10 cellular contexts compared by ENCODE assay signal in the genomic region with DNA sequence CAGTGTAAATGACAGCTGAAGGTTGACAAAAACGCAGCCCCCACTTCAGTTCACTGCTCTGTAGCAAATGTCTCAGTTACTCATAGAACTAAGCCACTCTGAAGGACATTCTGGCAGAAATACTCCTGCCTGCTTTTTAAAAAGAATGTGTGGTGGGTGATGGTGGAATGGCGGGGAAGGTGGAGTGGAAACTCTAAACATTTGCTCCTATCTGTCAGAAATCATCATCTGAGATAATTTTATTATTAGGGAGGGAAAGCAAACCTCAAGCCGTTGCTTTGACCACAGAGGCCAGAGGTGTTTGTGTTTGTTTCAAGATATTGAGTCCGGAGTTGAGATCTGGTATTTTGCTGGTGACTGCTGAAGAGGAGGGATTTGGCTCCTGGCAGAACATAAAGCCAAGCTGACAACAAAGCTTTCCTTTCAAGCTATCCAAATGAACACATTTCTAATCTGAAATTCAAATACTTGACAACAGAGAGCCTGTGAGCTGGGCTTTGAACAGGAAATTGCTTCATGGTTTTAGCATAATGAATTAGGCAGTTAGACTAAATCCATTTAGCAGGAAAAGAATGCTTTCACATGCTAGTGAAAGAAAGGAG.
DNase-seq lines count a peak whose midpoint lies in the region; ATAC-seq, FAIRE-seq and TF ChIP-seq lines count a peak whose summit lies in the region.
"Had no signal": no experiment of that assay in that cellular context is flagged by ENCODE, and none has a peak within 500 bp of the region (broad histone marks: within the 10 kb centered on the region; RNA-seq: fewer than 3 reads in every experiment).

No MANE protein-coding gene starts in this region.

- ATAC-seq in GM23338 (peak; percentile 8), HG02973 (IDR thresholded peaks at IDR 0.05; ENCODE audit: unreplicated experiment) (no peak)

- H3K4me1 ChIP-seq in GM23338 (ENCODE audit: insufficient read depth) (peaks cover 48% of the 10 kb centered on the region), osteoblast (ENCODE audit: insufficient read depth, low read length) (no peaks in the 10 kb centered on the region), MM.1S (ENCODE audit: low read length) (no peaks in the 10 kb centered on the region), tibial artery (no peaks in the 10 kb centered on the region)

- H3K27ac ChIP-seq in GM23338 (ENCODE audit: low read depth) (peak overlapping the region; percentile 95), osteoblast (ENCODE audit: low read depth, low read length) (no peak overlapping the region), MM.1S (ENCODE audit: low read length) (no peak overlapping the region), tibial artery (no peak overlapping the region)
- H3K27ac ChIP-seq: epithelial cell of prostate had no signal

- peaks cover 8% of the 10 kb centered on the region; the same call in 2 of the 3 replicates for H3K36me3 Mint-ChIP-seq in GM23338 (ENCODE audit: low read depth)
- H3K36me3 Mint-ChIP-seq in glutamatergic neuron (ENCODE audit: unreplicated experiment) = peaks cover 4% of the 10 kb centered on the region

- no peaks in the 10 kb centered on the region for H3K79me2 ChIP-seq in GM23338 (replicated peaks; ENCODE audit: insufficient read depth)
- H3K79me2 ChIP-seq in osteoblast (ENCODE audit: insufficient read depth, low read length) = no peaks in the 10 kb centered on the region
- H3K79me2 ChIP-seq in MM.1S (ENCODE audit: low read length) = no peaks in the 10 kb centered on the region

- H3K4me2 ChIP-seq in GM23338 (peak overlapping the region; percentile 44), osteoblast (ENCODE audit: insufficient read depth, low read length) (no peak overlapping the region), MM.1S (ENCODE audit: low read depth, low read length) (no peak overlapping the region)

- no peak overlapping the region for H2AFZ ChIP-seq in GM23338
- H2AFZ ChIP-seq in osteoblast (ENCODE audit: low read length) = peak overlapping the region; percentile 33
- H2AFZ ChIP-seq in MM.1S (ENCODE audit: low read length) = no peak overlapping the region

- peaks cover 55% of the 10 kb centered on the region for H3K4me1 Mint-ChIP-seq in GM23338
- peaks cover 32% of the 10 kb centered on the region for H3K4me1 Mint-ChIP-seq in glutamatergic neuron (ENCODE audit: low read depth, unreplicated experiment)

- intact Hi-C loops in tibial artery (cut with DNase I; ENCODE audit: low total_unique reads) = no loop called here

- H3K9ac ChIP-seq in MM.1S (ENCODE audit: low read length) = no peak overlapping the region

- H3K27ac Mint-ChIP-seq in GM23338 (peak overlapping the region; percentile 98), glutamatergic neuron (ENCODE audit: unreplicated experiment) (peak overlapping the region; percentile 73)

- H3K27me3 ChIP-seq in GM23338 (ENCODE audit: insufficient read depth) = no peaks in the 10 kb centered on the region
- H3K27me3 ChIP-seq in osteoblast (ENCODE audit: insufficient read depth, low read length) = no peaks in the 10 kb centered on the region
- no peaks in the 10 kb centered on the region for H3K27me3 ChIP-seq in MM.1S (replicated peaks; ENCODE audit: insufficient read depth, low read length)
- no peaks in the 10 kb centered on the region for H3K27me3 ChIP-seq in tibial artery

- TF ChIP-seq CTCF in GM23338 (conservative IDR thresholded peaks at IDR 0.05; ENCODE audit: low read depth in 2 of 2) (no peak), glutamatergic neuron (IDR thresholded peaks at IDR 0.05; ENCODE audit: partially characterized antibody, unreplicated experiment) (no peak), osteoblast (IDR thresholded peaks at IDR 0.05; ENCODE audit: extremely low read depth, low read depth, low read length) (no peak), MM.1S (IDR thresholded peaks at IDR 0.05; ENCODE audit: low read length) (no peak), tibial artery (IDR thresholded peaks at IDR 0.05) (no peak)

- peaks cover 16% of the 10 kb centered on the region for H3F3A ChIP-seq in GM23338 (replicated peaks; ENCODE audit: low read depth)
- no peaks in the 10 kb centered on the region for H3F3A ChIP-seq in MM.1S (ENCODE audit: insufficient read depth, low read length)

- H3K9me3 Mint-ChIP-seq in GM23338 (no peaks in the 10 kb centered on the region), glutamatergic neuron (ENCODE audit: unreplicated experiment) (peaks cover 4% of the 10 kb centered on the region)

- H3K9me3 ChIP-seq in osteoblast (ENCODE audit: low read depth, low read length) (no peaks in the 10 kb centered on the region), MM.1S (replicated peaks; ENCODE audit: insufficient read depth, low read length) (no peaks in the 10 kb centered on the region), tibial artery (no peaks in the 10 kb centered on the region)

- peaks cover 6% of the 10 kb centered on the region for H3K27me3 Mint-ChIP-seq in GM23338 (ENCODE audit: insufficient read depth, low read depth, poor library complexity)
- H3K27me3 Mint-ChIP-seq in glutamatergic neuron (ENCODE audit: unreplicated experiment) = no peaks in the 10 kb centered on the region

- peak overlapping the region; percentile 15 for H3K4me3 ChIP-seq in GM23338
- no peak overlapping the region for H3K4me3 ChIP-seq in osteoblast (ENCODE audit: insufficient read depth, low read length)
- H3K4me3 ChIP-seq in MM.1S (ENCODE audit: low read length) = no peak overlapping the region
- no peak overlapping the region for H3K4me3 ChIP-seq in tibial artery

- FAIRE-seq in RCC 7860 (lab: Jason Lieb, UNC) = peak; percentile 24
- FAIRE-seq: urothelium cell line had no signal

- peak overlapping the region; percentile 54 for H3K4me3 Mint-ChIP-seq in GM23338
- peak overlapping the region; percentile 43 for H3K4me3 Mint-ChIP-seq in glutamatergic neuron (ENCODE audit: unreplicated experiment)

- peak; percentile 21 for DNase-seq in GM23338 (ENCODE audit: low spot score)
- DNase-seq in RCC 7860 (ENCODE audit: low spot score) = no peak
- DNase-seq in glutamatergic neuron = no peak
- DNase-seq in osteoblast (ENCODE audit: insufficient read length, low spot score, missing footprints) = peak; percentile 65
- no peak for DNase-seq in MM.1S
- DNase-seq in 8988T = no peak
- no peak for DNase-seq in tibial artery

- no peaks in the 10 kb centered on the region for H4K20me1 ChIP-seq in GM23338 (replicated peaks; ENCODE audit: insufficient read depth)
- no peaks in the 10 kb centered on the region for H4K20me1 ChIP-seq in osteoblast (ENCODE audit: insufficient read depth, low read length)
- no peaks in the 10 kb centered on the region for H4K20me1 ChIP-seq in MM.1S (ENCODE audit: insufficient read depth, low read length)

- H3K36me3 ChIP-seq in GM23338 (ENCODE audit: insufficient read depth) (no peaks in the 10 kb centered on the region), osteoblast (ENCODE audit: insufficient read depth, low read length) (no peaks in the 10 kb centered on the region), MM.1S (replicated peaks; ENCODE audit: insufficient read depth, low read length) (no peaks in the 10 kb centered on the region), tibial artery (no peaks in the 10 kb centered on the region)

- H3K9me2 ChIP-seq in GM23338 (ENCODE audit: insufficient read depth) = peaks cover 10% of the 10 kb centered on the region; the same call in 1 of the 2 replicates
- H3K9me2 ChIP-seq in MM.1S (replicated peaks; ENCODE audit: insufficient read depth, low read length) = no peaks in the 10 kb centered on the region

TF ChIP-seq in GM23338, 12 proteins besides CTCF, POLR2A, EP300 and RAD21:
- TF ChIP-seq STAT1 (IDR thresholded peaks at IDR 0.05; ENCODE audit: unreplicated experiment) (no peak), EZH2phosphoT487 (IDR thresholded peaks at IDR 0.05; ENCODE audit: unreplicated experiment) (no peak), NANOG (IDR thresholded peaks at IDR 0.05; ENCODE audit: borderline replicate concordance) (peak; percentile 80)

Comparison
In these comparisons a context has a peak if more than half of its experiments do, and no peak if none do; other contexts are left out.
1. DNase-seq: peak in GM23338 (single experiment) and osteoblast (single experiment); none in RCC 7860 (single experiment), glutamatergic neuron (single experiment), MM.1S (single experiment), 8988T (single experiment) and tibial artery (0 of 2).